Comparison of ENCODE assay signal across 30 cellular contexts in genomic region chr5:57191986-57192385, GRCh38. TPM values are rescaled to one million over a fixed set of nuclear protein-coding genes. Genes with fewer than 3 reads are reported as not detected.
A peak's percentile ranks its signal among the peaks of the same experiment; 100 is the strongest.
DNase-seq lines count a peak whose midpoint lies in the region; ATAC-seq and TF ChIP-seq lines count a peak whose summit lies in the region.
"Had no signal": no experiment of that assay in that cellular context is flagged by ENCODE, and none has a peak within 500 bp of the region (broad histone marks: within the 10 kb centered on the region; RNA-seq: fewer than 3 reads in every experiment).

No MANE protein-coding gene starts in this region.

- H3K27me3 Mint-ChIP-seq in CD4-positive, alpha-beta T cell, result no peaks in the 10 kb centered on the region
- H3K27me3 Mint-ChIP-seq in activated naive CD8-positive, alpha-beta T cell treated with anti-CD3 and anti-CD28 coated beads for 36 hours, result no peaks in the 10 kb centered on the region
- no peaks in the 10 kb centered on the region for H3K27me3 Mint-ChIP-seq in nephron progenitor cell (ENCODE audit: low read depth, poor library complexity)

- H3K27me3 ChIP-seq in CD4-positive, alpha-beta T cell (ENCODE audit: control insufficient read depth, insufficient read depth, low read length), result no peaks in the 10 kb centered on the region
- H3K27me3 ChIP-seq: BLaER1, breast epithelium, right lobe of liver, spleen had no signal

- TF ChIP-seq CTCF in CD4-positive, alpha-beta T cell (IDR thresholded peaks at IDR 0.05), result no peak
- TF ChIP-seq CTCF in nephron progenitor cell (IDR thresholded peaks at IDR 0.05), result no peak

- H3K27ac Mint-ChIP-seq in CD4-positive, alpha-beta T cell, result peak overlapping the region; percentile 10
- peak overlapping the region; percentile 34 for H3K27ac Mint-ChIP-seq in activated naive CD8-positive, alpha-beta T cell treated with anti-CD3 and anti-CD28 coated beads for 36 hours
- H3K27ac Mint-ChIP-seq in nephron progenitor cell, result peak overlapping the region; percentile 45

- peaks cover 78% of the 10 kb centered on the region for H3K4me1 Mint-ChIP-seq in CD4-positive, alpha-beta T cell (ENCODE audit: low read depth)
- H3K4me1 Mint-ChIP-seq in activated naive CD8-positive, alpha-beta T cell treated with anti-CD3 and anti-CD28 coated beads for 36 hours, result peaks cover 71% of the 10 kb centered on the region
- peaks cover 26% of the 10 kb centered on the region for H3K4me1 Mint-ChIP-seq in nephron progenitor cell

- H3K27ac ChIP-seq in CD4-positive, alpha-beta T cell (ENCODE audit: low read depth, low read length), result no peak overlapping the region
- H3K27ac ChIP-seq: BLaER1, breast epithelium, GM23248, prostate gland, right lobe of liver, spleen had no signal

- CTCF ChIA-PET in CD4-positive, alpha-beta T cell (lab: Charles Lee), result interaction anchor here (1.1 kb wide), 1 partner anchor 12 kb away, joined by 5 read pairs; no protein-coding TSS in a partner anchor

- no peak for ATAC-seq in CD4-positive, alpha-beta T cell (ENCODE audit: poor library complexity)
- ATAC-seq in GM21423 (IDR thresholded peaks at IDR 0.05; ENCODE audit: unreplicated experiment), result no peak
- ATAC-seq: left colon; right lobe of liver; stimulated activated naive CD8-positive, alpha-beta T cell treated with anti-CD3 and anti-CD28 coated beads, Interleukin-15, Interleukin-2, amounts not matched to agents 100 U/mL and 50 U/mL, for 24 hours had no signal

- DNase-seq in CD4-positive, alpha-beta T cell, result no peak
- DNase-seq in DMS79 (lab: John Stamatoyannopoulos, UW), result peak; percentile 38
- DNase-seq in activated naive CD8-positive, alpha-beta T cell treated with anti-CD3 and anti-CD28 coated beads for 36 hours, result no peak
- DNase-seq in nephron progenitor cell, result no peak
- DNase-seq in germinal center (ENCODE audit: low spot score), result no peak
- no peak for DNase-seq in cerebellar cortex (ENCODE audit: low spot score)
- DNase-seq: activated CD4-positive, alpha-beta T cell treated with anti-CD3 and anti-CD28 coated beads for 48 hours; activated CD8-positive, alpha-beta memory T cell treated with anti-CD3 and anti-CD28 coated beads for 24 hours; activated naive CD4-positive, alpha-beta T cell treated with anti-CD3 and anti-CD28 coated beads for 36 hours; activated T-cell treated with anti-CD3 and anti-CD28 coated beads, Interleukin-2, amount 50 U/mL, for 48 hours; effector CD8-positive, alpha-beta T cell; GM23248; hypothalamus; Karpas-422; left colon; mesendoderm; NCI-H1436; NCI-H2081; NCI-H226; NCI-H69; right lobe of liver; SHP77 treated with DMSO at 0.1 percent for 48 hours; spleen; stimulated activated CD4-positive, alpha-beta T cell treated with anti-CD3 and anti-CD28 coated beads, Interleukin-2, amount 100 ng/mL, for 24 hours; stimulated activated naive CD8-positive, alpha-beta T cell treated with anti-CD3 and anti-CD28 coated beads, Interleukin-15, Interleukin-2, amounts not matched to agents 100 U/mL and 50 U/mL, for 24 hours; T-helper 9 cell had no signal

- H3K4me3 Mint-ChIP-seq in CD4-positive, alpha-beta T cell, result peak overlapping the region; percentile 4
- H3K4me3 Mint-ChIP-seq in activated naive CD8-positive, alpha-beta T cell treated with anti-CD3 and anti-CD28 coated beads for 36 hours, result no peak overlapping the region
- no peak overlapping the region for H3K4me3 Mint-ChIP-seq in nephron progenitor cell
- H3K4me3 Mint-ChIP-seq: activated naive CD4-positive, alpha-beta T cell treated with anti-CD3 and anti-CD28 coated beads for 36 hours had no signal

- POLR2A ChIA-PET in CD4-positive, alpha-beta T cell (lab: Charles Lee), result interaction anchor here (2.4 kb wide), 1 partner anchor 19 kb away, joined by 9 read pairs; the partner anchor contains the start of gene GPBP1

- H3K9me3 ChIP-seq in CD4-positive, alpha-beta T cell (ENCODE audit: control insufficient read depth, low read length), result no peaks in the 10 kb centered on the region
- H3K9me3 ChIP-seq: breast epithelium, prostate gland, right lobe of liver, spleen had no signal

- peaks cover 67% of the 10 kb centered on the region for H3K36me3 Mint-ChIP-seq in CD4-positive, alpha-beta T cell (ENCODE audit: low read depth)
- H3K36me3 Mint-ChIP-seq in activated naive CD8-positive, alpha-beta T cell treated with anti-CD3 and anti-CD28 coated beads for 36 hours, result peaks cover 37% of the 10 kb centered on the region
- H3K36me3 Mint-ChIP-seq in nephron progenitor cell (ENCODE audit: low read depth), result peaks cover 80% of the 10 kb centered on the region

- no peaks in the 10 kb centered on the region for H3K9me3 Mint-ChIP-seq in CD4-positive, alpha-beta T cell
- H3K9me3 Mint-ChIP-seq in activated naive CD8-positive, alpha-beta T cell treated with anti-CD3 and anti-CD28 coated beads for 36 hours, result peaks cover 4% of the 10 kb centered on the region
- H3K9me3 Mint-ChIP-seq in nephron progenitor cell, result peaks cover 7% of the 10 kb centered on the region
- H3K9me3 Mint-ChIP-seq: activated naive CD4-positive, alpha-beta T cell treated with anti-CD3 and anti-CD28 coated beads for 36 hours had no signal

- intact Hi-C loops in CD4-positive, alpha-beta T cell (cut with DNase I, micrococcal nuclease), result no loop called here

RNA-seq across cellular contexts. Expression of gene GPBP1, which starts 18.1 kb away (rescaled TPM):
- total RNA-seq in CD4-positive, alpha-beta T cell, result 100 to 1,000 TPM; 136 to 137 TPM
- total RNA-seq in activated naive CD8-positive, alpha-beta T cell treated with anti-CD3 and anti-CD28 coated beads for 36 hours, result 10 to 100 TPM; 82.2 to 84.6 TPM
